ENCODE assay signal across 1 cellular context in the genomic region with DNA sequence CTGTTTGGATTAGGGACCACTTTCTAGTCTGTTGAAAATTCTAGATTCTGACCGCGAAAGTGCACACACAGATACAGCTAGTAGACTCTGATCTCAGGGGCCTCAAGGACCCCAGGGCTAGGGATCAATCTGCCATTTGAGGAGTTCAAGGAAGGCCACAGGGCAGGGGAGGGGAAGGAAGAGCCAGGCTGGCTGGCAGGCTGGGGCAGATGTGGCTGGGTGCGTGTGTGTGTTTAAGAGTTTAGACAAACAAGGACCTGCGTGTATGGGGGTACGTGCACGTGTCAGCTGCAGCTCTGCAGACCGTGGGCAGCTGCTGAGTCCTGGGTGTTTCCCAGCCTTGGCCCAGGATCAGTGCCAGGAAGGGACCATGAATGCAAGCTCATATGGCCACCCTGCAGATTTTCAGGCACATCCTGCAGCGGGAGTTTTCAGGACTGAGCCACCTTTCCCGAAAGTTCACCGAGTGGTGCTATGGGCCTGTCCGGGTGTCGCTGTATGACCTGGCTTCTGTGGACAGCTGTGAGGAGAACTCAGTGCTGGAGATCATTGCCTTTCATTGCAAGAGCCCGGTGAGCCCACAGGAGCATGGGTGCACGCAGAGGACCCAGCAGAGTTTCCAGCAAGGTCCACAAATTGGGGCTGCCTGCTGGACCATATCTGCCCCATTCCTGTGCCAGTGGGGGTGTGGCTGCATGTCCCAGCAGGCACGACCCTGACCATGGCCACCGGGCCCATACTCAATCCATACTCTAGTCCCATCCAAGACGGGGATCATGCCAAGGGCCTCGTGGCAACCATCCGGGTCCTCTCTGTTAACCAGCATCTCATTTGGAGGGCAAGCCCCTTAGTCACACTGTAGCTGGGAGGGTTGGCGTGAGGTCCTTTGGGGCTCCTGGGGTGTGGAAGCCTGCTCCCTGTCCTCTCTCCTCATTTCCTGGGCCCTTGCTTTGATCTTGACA.
TF ChIP-seq lines count a peak whose summit lies in the region.

No MANE protein-coding gene starts in this region.

TF ChIP-seq in HepG2, 621 proteins besides CTCF, POLR2A, EP300 and RAD21 (continued from another document and continues in another):
- TF ChIP-seq, protein P1, sequence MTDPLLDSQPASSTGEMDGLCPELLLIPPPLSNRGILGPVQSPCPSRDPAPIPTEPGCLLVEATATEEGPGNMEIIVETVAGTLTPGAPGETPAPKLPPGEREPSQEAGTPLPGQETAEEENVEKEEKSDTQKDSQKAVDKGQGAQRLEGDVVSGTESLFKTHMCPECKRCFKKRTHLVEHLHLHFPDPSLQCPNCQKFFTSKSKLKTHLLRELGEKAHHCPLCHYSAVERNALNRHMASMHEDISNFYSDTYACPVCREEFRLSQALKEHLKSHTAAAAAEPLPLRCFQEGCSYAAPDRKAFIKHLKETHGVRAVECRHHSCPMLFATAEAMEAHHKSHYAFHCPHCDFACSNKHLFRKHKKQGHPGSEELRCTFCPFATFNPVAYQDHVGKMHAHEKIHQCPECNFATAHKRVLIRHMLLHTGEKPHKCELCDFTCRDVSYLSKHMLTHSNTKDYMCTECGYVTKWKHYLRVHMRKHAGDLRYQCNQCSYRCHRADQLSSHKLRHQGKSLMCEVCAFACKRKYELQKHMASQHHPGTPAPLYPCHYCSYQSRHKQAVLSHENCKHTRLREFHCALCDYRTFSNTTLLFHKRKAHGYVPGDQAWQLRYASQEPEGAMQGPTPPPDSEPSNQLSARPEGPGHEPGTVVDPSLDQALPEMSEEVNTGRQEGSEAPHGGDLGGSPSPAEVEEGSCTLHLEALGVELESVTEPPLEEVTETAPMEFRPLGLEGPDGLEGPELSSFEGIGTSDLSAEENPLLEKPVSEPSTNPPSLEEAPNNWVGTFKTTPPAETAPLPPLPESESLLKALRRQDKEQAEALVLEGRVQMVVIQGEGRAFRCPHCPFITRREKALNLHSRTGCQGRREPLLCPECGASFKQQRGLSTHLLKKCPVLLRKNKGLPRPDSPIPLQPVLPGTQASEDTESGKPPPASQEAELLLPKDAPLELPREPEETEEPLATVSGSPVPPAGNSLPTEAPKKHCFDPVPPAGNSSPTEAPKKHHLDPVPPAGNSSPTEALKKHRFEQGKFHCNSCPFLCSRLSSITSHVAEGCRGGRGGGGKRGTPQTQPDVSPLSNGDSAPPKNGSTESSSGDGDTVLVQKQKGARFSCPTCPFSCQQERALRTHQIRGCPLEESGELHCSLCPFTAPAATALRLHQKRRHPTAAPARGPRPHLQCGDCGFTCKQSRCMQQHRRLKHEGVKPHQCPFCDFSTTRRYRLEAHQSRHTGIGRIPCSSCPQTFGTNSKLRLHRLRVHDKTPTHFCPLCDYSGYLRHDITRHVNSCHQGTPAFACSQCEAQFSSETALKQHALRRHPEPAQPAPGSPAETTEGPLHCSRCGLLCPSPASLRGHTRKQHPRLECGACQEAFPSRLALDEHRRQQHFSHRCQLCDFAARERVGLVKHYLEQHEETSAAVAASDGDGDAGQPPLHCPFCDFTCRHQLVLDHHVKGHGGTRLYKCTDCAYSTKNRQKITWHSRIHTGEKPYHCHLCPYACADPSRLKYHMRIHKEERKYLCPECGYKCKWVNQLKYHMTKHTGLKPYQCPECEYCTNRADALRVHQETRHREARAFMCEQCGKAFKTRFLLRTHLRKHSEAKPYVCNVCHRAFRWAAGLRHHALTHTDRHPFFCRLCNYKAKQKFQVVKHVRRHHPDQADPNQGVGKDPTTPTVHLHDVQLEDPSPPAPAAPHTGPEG (CRISPR knock-in tag; IDR thresholded peaks at IDR 0.05), result no peak
- TF ChIP-seq ZNF205 (CRISPR knock-in tag; IDR thresholded peaks at IDR 0.05) (no peak), ZNF264 (CRISPR knock-in tag; IDR thresholded peaks at IDR 0.05) (0 out of 2 replicates have a peak, but pooled peaks have one; percentile 50), ZFYVE20 (CRISPR knock-in tag; IDR thresholded peaks at IDR 0.05; ENCODE audit: borderline replicate concordance, low read depth) (no peak), ZNF577 (CRISPR knock-in tag; IDR thresholded peaks at IDR 0.05; ENCODE audit: borderline replicate concordance, low read depth) (no peak), NR2F2 (IDR thresholded peaks at IDR 0.05; ENCODE audit: borderline replicate concordance, low read depth) (no peak), ZNF749 (CRISPR knock-in tag; IDR thresholded peaks at IDR 0.05; ENCODE audit: borderline replicate concordance) (no peak), ZNF713 (CRISPR knock-in tag; IDR thresholded peaks at IDR 0.05) (no peak), TCF7 (IDR thresholded peaks at IDR 0.05; ENCODE audit: low read depth) (no peak; the same call in 1 of the 2 replicates), ZNF660 (CRISPR knock-in tag; IDR thresholded peaks at IDR 0.05; ENCODE audit: borderline replicate concordance, low read depth) (no peak), MTA3 (CRISPR knock-in tag; IDR thresholded peaks at IDR 0.05) (no peak), ZNF44 (CRISPR knock-in tag; IDR thresholded peaks at IDR 0.05) (no peak)
- TF ChIP-seq, protein P2, sequence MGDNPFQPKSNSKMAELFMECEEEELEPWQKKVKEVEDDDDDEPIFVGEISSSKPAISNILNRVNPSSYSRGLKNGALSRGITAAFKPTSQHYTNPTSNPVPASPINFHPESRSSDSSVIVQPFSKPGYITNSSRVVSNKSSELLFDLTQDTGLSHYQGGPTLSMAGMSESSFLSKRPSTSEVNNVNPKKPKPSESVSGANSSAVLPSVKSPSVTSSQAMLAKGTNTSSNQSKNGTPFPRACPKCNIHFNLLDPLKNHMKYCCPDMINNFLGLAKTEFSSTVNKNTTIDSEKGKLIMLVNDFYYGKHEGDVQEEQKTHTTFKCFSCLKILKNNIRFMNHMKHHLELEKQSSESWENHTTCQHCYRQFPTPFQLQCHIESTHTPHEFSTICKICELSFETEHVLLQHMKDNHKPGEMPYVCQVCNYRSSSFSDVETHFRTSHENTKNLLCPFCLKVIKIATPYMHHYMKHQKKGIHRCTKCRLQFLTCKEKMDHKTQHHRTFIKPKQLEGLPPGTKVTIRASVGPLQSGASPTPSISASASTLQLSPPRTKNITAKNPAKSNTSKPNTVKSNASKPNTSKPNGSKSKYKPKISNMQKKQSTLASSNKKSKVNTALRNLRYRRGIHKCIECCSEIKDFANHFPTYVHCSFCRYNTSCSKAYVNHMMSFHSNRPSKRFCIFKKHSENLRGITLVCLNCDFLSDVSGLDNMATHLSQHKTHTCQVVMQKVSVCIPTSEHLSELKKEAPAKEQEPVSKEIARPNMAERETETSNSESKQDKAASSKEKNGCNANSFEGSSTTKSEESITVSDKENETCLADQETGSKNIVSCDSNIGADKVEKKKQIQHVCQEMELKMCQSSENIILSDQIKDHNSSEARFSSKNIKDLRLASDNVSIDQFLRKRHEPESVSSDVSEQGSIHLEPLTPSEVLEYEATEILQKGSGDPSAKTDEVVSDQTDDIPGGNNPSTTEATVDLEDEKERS (CRISPR knock-in tag; IDR thresholded peaks at IDR 0.05), result no peak
- TF ChIP-seq, protein P3, sequence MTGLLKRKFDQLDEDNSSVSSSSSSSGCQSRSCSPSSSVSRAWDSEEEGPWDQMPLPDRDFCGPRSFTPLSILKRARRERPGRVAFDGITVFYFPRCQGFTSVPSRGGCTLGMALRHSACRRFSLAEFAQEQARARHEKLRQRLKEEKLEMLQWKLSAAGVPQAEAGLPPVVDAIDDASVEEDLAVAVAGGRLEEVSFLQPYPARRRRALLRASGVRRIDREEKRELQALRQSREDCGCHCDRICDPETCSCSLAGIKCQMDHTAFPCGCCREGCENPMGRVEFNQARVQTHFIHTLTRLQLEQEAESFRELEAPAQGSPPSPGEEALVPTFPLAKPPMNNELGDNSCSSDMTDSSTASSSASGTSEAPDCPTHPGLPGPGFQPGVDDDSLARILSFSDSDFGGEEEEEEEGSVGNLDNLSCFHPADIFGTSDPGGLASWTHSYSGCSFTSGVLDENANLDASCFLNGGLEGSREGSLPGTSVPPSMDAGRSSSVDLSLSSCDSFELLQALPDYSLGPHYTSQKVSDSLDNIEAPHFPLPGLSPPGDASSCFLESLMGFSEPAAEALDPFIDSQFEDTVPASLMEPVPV (CRISPR knock-in tag; IDR thresholded peaks at IDR 0.05), result no peak
- TF ChIP-seq, protein P4, sequence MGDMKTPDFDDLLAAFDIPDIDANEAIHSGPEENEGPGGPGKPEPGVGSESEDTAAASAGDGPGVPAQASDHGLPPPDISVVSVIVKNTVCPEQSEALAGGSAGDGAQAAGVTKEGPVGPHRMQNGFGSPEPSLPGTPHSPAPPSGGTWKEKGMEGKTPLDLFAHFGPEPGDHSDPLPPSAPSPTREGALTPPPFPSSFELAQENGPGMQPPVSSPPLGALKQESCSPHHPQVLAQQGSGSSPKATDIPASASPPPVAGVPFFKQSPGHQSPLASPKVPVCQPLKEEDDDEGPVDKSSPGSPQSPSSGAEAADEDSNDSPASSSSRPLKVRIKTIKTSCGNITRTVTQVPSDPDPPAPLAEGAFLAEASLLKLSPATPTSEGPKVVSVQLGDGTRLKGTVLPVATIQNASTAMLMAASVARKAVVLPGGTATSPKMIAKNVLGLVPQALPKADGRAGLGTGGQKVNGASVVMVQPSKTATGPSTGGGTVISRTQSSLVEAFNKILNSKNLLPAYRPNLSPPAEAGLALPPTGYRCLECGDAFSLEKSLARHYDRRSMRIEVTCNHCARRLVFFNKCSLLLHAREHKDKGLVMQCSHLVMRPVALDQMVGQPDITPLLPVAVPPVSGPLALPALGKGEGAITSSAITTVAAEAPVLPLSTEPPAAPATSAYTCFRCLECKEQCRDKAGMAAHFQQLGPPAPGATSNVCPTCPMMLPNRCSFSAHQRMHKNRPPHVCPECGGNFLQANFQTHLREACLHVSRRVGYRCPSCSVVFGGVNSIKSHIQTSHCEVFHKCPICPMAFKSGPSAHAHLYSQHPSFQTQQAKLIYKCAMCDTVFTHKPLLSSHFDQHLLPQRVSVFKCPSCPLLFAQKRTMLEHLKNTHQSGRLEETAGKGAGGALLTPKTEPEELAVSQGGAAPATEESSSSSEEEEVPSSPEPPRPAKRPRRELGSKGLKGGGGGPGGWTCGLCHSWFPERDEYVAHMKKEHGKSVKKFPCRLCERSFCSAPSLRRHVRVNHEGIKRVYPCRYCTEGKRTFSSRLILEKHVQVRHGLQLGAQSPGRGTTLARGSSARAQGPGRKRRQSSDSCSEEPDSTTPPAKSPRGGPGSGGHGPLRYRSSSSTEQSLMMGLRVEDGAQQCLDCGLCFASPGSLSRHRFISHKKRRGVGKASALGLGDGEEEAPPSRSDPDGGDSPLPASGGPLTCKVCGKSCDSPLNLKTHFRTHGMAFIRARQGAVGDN (CRISPR knock-in tag; IDR thresholded peaks at IDR 0.05), result peak; percentile 96
- TF ChIP-seq, protein P5, sequence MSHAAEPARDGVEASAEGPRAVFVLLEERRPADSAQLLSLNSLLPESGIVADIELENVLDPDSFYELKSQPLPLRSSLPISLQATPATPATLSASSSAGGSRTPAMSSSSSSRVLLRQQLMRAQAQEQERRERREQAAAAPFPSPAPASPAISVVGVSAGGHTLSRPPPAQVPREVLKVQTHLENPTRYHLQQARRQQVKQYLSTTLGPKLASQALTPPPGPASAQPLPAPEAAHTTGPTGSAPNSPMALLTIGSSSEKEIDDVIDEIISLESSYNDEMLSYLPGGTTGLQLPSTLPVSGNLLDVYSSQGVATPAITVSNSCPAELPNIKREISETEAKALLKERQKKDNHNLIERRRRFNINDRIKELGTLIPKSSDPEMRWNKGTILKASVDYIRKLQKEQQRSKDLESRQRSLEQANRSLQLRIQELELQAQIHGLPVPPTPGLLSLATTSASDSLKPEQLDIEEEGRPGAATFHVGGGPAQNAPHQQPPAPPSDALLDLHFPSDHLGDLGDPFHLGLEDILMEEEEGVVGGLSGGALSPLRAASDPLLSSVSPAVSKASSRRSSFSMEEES (CRISPR knock-in tag; IDR thresholded peaks at IDR 0.05), result no peak
- TF ChIP-seq, protein P6, sequence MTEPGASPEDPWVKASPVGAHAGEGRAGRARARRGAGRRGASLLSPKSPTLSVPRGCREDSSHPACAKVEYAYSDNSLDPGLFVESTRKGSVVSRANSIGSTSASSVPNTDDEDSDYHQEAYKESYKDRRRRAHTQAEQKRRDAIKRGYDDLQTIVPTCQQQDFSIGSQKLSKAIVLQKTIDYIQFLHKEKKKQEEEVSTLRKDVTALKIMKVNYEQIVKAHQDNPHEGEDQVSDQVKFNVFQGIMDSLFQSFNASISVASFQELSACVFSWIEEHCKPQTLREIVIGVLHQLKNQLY (CRISPR knock-in tag; IDR thresholded peaks at IDR 0.05), result peak; percentile 60; the same call in 1 of the 2 replicates
- TF ChIP-seq, protein P7, sequence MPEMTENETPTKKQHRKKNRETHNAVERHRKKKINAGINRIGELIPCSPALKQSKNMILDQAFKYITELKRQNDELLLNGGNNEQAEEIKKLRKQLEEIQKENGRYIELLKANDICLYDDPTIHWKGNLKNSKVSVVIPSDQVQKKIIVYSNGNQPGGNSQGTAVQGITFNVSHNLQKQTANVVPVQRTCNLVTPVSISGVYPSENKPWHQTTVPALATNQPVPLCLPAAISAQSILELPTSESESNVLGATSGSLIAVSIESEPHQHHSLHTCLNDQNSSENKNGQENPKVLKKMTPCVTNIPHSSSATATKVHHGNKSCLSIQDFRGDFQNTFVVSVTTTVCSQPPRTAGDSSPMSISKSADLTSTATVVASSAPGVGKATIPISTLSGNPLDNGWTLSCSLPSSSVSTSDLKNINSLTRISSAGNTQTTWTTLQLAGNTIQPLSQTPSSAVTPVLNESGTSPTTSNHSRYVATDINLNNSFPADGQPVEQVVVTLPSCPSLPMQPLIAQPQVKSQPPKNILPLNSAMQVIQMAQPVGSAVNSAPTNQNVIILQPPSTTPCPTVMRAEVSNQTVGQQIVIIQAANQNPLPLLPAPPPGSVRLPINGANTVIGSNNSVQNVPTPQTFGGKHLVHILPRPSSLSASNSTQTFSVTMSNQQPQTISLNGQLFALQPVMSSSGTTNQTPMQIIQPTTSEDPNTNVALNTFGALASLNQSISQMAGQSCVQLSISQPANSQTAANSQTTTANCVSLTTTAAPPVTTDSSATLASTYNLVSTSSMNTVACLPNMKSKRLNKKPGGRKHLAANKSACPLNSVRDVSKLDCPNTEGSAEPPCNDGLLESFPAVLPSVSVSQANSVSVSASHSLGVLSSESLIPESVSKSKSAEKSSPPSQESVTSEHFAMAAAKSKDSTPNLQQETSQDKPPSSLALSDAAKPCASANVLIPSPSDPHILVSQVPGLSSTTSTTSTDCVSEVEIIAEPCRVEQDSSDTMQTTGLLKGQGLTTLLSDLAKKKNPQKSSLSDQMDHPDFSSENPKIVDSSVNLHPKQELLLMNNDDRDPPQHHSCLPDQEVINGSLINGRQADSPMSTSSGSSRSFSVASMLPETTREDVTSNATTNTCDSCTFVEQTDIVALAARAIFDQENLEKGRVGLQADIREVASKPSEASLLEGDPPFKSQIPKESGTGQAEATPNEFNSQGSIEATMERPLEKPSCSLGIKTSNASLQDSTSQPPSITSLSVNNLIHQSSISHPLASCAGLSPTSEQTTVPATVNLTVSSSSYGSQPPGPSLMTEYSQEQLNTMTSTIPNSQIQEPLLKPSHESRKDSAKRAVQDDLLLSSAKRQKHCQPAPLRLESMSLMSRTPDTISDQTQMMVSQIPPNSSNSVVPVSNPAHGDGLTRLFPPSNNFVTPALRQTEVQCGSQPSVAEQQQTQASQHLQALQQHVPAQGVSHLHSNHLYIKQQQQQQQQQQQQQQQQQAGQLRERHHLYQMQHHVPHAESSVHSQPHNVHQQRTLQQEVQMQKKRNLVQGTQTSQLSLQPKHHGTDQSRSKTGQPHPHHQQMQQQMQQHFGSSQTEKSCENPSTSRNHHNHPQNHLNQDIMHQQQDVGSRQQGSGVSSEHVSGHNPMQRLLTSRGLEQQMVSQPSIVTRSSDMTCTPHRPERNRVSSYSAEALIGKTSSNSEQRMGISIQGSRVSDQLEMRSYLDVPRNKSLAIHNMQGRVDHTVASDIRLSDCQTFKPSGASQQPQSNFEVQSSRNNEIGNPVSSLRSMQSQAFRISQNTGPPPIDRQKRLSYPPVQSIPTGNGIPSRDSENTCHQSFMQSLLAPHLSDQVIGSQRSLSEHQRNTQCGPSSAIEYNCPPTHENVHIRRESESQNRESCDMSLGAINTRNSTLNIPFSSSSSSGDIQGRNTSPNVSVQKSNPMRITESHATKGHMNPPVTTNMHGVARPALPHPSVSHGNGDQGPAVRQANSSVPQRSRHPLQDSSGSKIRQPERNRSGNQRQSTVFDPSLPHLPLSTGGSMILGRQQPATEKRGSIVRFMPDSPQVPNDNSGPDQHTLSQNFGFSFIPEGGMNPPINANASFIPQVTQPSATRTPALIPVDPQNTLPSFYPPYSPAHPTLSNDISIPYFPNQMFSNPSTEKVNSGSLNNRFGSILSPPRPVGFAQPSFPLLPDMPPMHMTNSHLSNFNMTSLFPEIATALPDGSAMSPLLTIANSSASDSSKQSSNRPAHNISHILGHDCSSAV (CRISPR knock-in tag; IDR thresholded peaks at IDR 0.05; ENCODE audit: borderline replicate concordance), result no peak
